32 cellular contexts compared by ENCODE assay signal in the genomic region with DNA sequence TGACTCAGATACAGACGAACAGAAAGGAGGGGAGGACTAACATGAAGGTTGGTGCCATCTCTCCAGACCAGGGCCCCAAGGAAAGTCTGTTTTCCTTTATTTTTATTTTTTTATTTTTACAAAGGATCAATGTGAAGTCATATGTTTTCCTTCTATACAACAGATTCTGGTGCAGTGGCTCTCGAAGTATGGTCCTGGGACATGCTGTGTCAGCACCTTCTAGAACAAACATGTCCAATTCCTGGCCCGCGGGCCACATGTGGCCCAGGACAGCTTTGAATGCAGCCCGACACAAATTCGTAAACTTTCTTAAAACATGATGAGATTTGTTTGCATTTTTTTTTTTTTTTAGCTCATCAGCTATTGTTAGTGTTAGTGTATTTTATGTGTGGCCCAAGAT.
"Had no signal": no experiment of that assay in that cellular context is flagged by ENCODE, and none has a peak within 500 bp of the region (broad histone marks: within the 10 kb centered on the region; RNA-seq: fewer than 3 reads in every experiment).

No MANE protein-coding gene starts in this region.

- H3K27ac ChIP-seq: brain microvascular endothelial cell, coronary artery, dorsolateral prefrontal cortex, esophagus muscularis mucosa, foreskin keratinocyte had no signal

- H3K36me3 Mint-ChIP-seq: activated naive CD8-positive, alpha-beta T cell had no signal

- H3K27ac Mint-ChIP-seq: activated CD4-positive, alpha-beta T cell treated with anti-CD3 and anti-CD28 coated beads, Interleukin-2, amount 10 ng/mL, durations not matched to agents 7 days and 5 days; activated CD8-positive, alpha-beta T cell treated with anti-CD3 and anti-CD28 coated beads for 36 hours; activated naive CD8-positive, alpha-beta T cell; activated T-helper 17 cell treated with anti-CD3 and anti-CD28 coated beads, Interleukin-2, amount 50 U/mL, for 72 hours; dendritic cell treated with granulocyte-macrophage colony-stimulating factor and Interleukin-4, amounts not matched to agents 40 ng/mL and 50 ng/mL, for 4 days; endodermal cell; WTC11 had no signal

- ATAC-seq: activated CD8-positive, alpha-beta T cell treated with anti-CD3 and anti-CD28 coated beads for 36 hours; activated T-cell treated with anti-CD3 and anti-CD28 coated beads, Interleukin-2, amount 50 U/mL, for 4 hours; activated T-helper 17 cell treated with anti-CD3 and anti-CD28 coated beads, Interleukin-2, amount 50 U/mL, for 72 hours; foreskin keratinocyte; WTC11 had no signal

- H3K27me3 Mint-ChIP-seq: activated CD4-positive, alpha-beta T cell treated with anti-CD3 and anti-CD28 coated beads, Interleukin-2, amount 10 ng/mL, durations not matched to agents 7 days and 5 days; activated CD8-positive, alpha-beta T cell treated with anti-CD3 and anti-CD28 coated beads for 36 hours; activated naive CD8-positive, alpha-beta T cell; activated T-helper 17 cell treated with anti-CD3 and anti-CD28 coated beads, Interleukin-2, amount 50 U/mL, for 72 hours; central memory CD8-positive, alpha-beta T cell had no signal

- H3K27me3 ChIP-seq: brain microvascular endothelial cell, esophagus muscularis mucosa, foreskin keratinocyte, gastrocnemius medialis, heart left ventricle had no signal

- H3K36me3 ChIP-seq: brain microvascular endothelial cell, gastrocnemius medialis had no signal

- H3K4me3 ChIP-seq: coronary artery, dorsolateral prefrontal cortex, esophagus muscularis mucosa, gastrocnemius medialis, heart left ventricle had no signal

- H3K9me3 Mint-ChIP-seq: activated CD4-positive, alpha-beta T cell treated with anti-CD3 and anti-CD28 coated beads, Interleukin-2, amount 10 ng/mL, durations not matched to agents 7 days and 5 days; activated CD8-positive, alpha-beta T cell treated with anti-CD3 and anti-CD28 coated beads for 36 hours; activated T-cell treated with anti-CD3 and anti-CD28 coated beads, Interleukin-2, amount 50 U/mL, for 4 hours; activated T-helper 17 cell treated with anti-CD3 and anti-CD28 coated beads, Interleukin-2, amount 50 U/mL, for 72 hours; central memory CD8-positive, alpha-beta T cell; dendritic cell treated with granulocyte-macrophage colony-stimulating factor and Interleukin-4, amounts not matched to agents 40 ng/mL and 50 ng/mL, for 4 days; endodermal cell; WTC11 had no signal

- H3K4me1 Mint-ChIP-seq: activated T-helper 17 cell treated with anti-CD3 and anti-CD28 coated beads, Interleukin-2, amount 50 U/mL, for 72 hours; central memory CD8-positive, alpha-beta T cell had no signal

- H3K4me3 Mint-ChIP-seq: activated CD4-positive, alpha-beta T cell treated with anti-CD3 and anti-CD28 coated beads, Interleukin-2, amount 10 ng/mL, durations not matched to agents 7 days and 5 days; activated CD8-positive, alpha-beta T cell treated with anti-CD3 and anti-CD28 coated beads for 36 hours; activated naive CD8-positive, alpha-beta T cell; activated T-cell treated with anti-CD3 and anti-CD28 coated beads, Interleukin-2, amount 50 U/mL, for 4 hours; activated T-helper 17 cell treated with anti-CD3 and anti-CD28 coated beads, Interleukin-2, amount 50 U/mL, for 72 hours; central memory CD8-positive, alpha-beta T cell; dendritic cell treated with granulocyte-macrophage colony-stimulating factor and Interleukin-4, amounts not matched to agents 40 ng/mL and 50 ng/mL, for 4 days; endodermal cell; WTC11 had no signal

- FAIRE-seq: astrocyte, bronchial epithelial cell had no signal

- H3K4me1 ChIP-seq: foreskin keratinocyte had no signal

- DNase-seq: activated CD4-positive, alpha-beta T cell treated with anti-CD3 and anti-CD28 coated beads for 1 hour; activated CD4-positive, alpha-beta T cell treated with anti-CD3 and anti-CD28 coated beads for 4 hours; activated CD4-positive, alpha-beta T cell treated with anti-CD3 and anti-CD28 coated beads, Interleukin-2, amount 10 ng/mL, durations not matched to agents 7 days and 5 days; activated CD4-positive, alpha-beta T cell treated with anti-CD3 and anti-CD28 coated beads, Interleukin-2, amount 50 U/mL, for 4 hours; activated CD8-positive, alpha-beta memory T cell treated with anti-CD3 and anti-CD28 coated beads for 24 hours; activated CD8-positive, alpha-beta T cell treated with anti-CD3 and anti-CD28 coated beads for 36 hours; activated effector memory CD4-positive, alpha-beta T cell treated with Interleukin-2 at 50 U/mL for 16 hours; activated gamma-delta T cell treated with Interleukin-2 at 50 U/mL for 16 hours; activated naive CD4-positive, alpha-beta T cell treated with anti-CD3 and anti-CD28 coated beads, Interleukin-2, amount 50 U/mL, for 16 hours; activated naive CD4-positive, alpha-beta T cell treated with Interleukin-2 at 50 U/mL for 16 hours; activated T-cell treated with anti-CD3 and anti-CD28 coated beads, Interleukin-2, amount 50 U/mL, for 4 hours; amniotic stem cell; anterior cingulate cortex; brain microvascular endothelial cell; dorsolateral prefrontal cortex; effector memory CD4-positive, alpha-beta T cell; endodermal cell; erythroblast; foreskin keratinocyte; gastrocnemius medialis; glutamatergic neuron; heart left ventricle; T-helper 2 cell had no signal

- H3K9me3 ChIP-seq: esophagus muscularis mucosa, gastrocnemius medialis, heart left ventricle had no signal
